Comparison of ENCODE assay signal across 1 cellular context in the genomic region with DNA sequence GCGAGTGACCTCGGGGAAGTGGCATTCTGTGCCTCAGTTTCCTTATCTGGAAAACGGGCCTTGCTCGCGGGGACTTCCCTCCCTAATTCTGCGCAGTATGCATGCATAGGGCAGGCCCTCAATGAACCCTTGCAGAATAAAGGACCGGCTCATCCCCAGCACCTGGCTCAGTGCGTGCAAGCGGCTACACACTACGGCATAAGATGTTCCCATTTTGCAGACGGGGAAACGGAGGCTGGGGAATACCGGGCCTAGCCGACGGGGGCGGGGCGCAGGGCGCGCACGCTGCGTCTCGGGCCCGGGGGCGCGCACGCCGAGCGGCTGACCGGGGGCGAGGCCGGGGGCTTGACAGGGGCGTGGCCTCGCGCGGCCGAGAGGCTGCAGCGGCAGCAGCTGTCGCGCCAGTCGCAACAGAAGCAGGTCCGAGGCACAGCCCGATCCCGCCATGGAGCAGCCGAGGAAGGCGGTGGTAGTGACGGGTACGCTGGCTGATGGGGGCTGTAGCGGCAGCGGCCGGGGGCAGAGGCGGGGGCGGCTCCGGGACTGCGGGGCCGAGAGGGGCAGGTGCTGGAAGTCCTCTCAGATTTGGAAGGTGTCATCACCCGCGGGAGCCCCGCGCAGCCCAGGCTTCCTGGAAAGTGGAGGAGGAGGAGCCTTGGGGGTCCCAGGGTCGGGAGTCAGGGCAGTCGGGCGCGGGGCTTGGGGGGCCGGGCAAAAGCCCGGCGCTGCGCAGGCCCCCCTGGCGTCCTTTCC.
A peak's percentile ranks its signal among the peaks of the same experiment; 100 is the strongest.
TF ChIP-seq lines count a peak whose summit lies in the region.

Gene PGPEP1, plus strand, starts transcription at position 362 of the 753 bp plus-strand sequence. Its CDS starts 84 bp downstream, at position 446.

TF ChIP-seq in K562, 482 proteins besides CTCF, POLR2A, EP300 and RAD21 (continued from another document and continues in another):
- TF ChIP-seq, protein P1, sequence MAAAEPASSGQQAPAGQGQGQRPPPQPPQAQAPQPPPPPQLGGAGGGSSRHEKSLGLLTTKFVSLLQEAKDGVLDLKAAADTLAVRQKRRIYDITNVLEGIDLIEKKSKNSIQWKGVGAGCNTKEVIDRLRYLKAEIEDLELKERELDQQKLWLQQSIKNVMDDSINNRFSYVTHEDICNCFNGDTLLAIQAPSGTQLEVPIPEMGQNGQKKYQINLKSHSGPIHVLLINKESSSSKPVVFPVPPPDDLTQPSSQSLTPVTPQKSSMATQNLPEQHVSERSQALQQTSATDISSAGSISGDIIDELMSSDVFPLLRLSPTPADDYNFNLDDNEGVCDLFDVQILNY (CRISPR knock-in tag; IDR thresholded peaks at IDR 0.05): no peak
- TF ChIP-seq TCF7L2 (IDR thresholded peaks at IDR 0.05; ENCODE audit: low read depth, low read length) (no peak), NCOA2 (IDR thresholded peaks at IDR 0.05; ENCODE audit: partially characterized antibody in 2 of 2) (no peak), ZNF146 (CRISPR knock-in tag; IDR thresholded peaks at IDR 0.05; ENCODE audit: unreplicated experiment) (no peak), HDAC1 (IDR thresholded peaks at IDR 0.05) (peak in 1 of 2 experiments; percentile 47; a peak in 3 of 4 replicates), BHLHE40 (IDR thresholded peaks at IDR 0.05; ENCODE audit: low read length) (peak; percentile 35; the same call in 1 of the 2 replicates), ZNF583 (CRISPR knock-in tag; IDR thresholded peaks at IDR 0.05) (no peak), ZNF589 (CRISPR knock-in tag; IDR thresholded peaks at IDR 0.05; ENCODE audit: low read depth) (peak; percentile 72), CBFA2T3 (IDR thresholded peaks at IDR 0.05) (no peak), ZNF134 (CRISPR knock-in tag; conservative IDR thresholded peaks at IDR 0.05) (no peak), CBX2 (IDR thresholded peaks at IDR 0.05; ENCODE audit: insufficient read depth, low read length, poor library complexity, severe bottlenecking) (no peak), PTBP1 (IDR thresholded peaks at IDR 0.05; ENCODE audit: low read depth, low read length) (peak; percentile 92), SRSF1 (IDR thresholded peaks at IDR 0.05; ENCODE audit: low read depth, low read length) (no peak), HES1 (IDR thresholded peaks at IDR 0.05; ENCODE audit: low read depth) (no peak), PREB (CRISPR knock-in tag; IDR thresholded peaks at IDR 0.05) (no peak; the same call in 1 of the 2 replicates), ZSCAN29 (IDR thresholded peaks at IDR 0.05) (peak; percentile 41; the same call in 1 of the 2 replicates), ZNF830 (CRISPR knock-in tag; IDR thresholded peaks at IDR 0.05) (no peak), PCBP2 (IDR thresholded peaks at IDR 0.05; ENCODE audit: low read depth, low read length, poor library complexity, severe bottlenecking) (no peak), LCOR (CRISPR knock-in tag; IDR thresholded peaks at IDR 0.05) (no peak), ZNF668 (CRISPR knock-in tag; IDR thresholded peaks at IDR 0.05) (no peak), REST (CRISPR knock-in tag; IDR thresholded peaks at IDR 0.05; ENCODE audit: low read depth) (no peak), SREBF1 (IDR thresholded peaks at IDR 0.05; ENCODE audit: borderline replicate concordance, low read depth, low read length) (no peak), ARID2 (IDR thresholded peaks at IDR 0.05) (no peak), ZNF280B (CRISPR knock-in tag; IDR thresholded peaks at IDR 0.05) (no peak), ZNF133 (CRISPR knock-in tag; IDR thresholded peaks at IDR 0.05) (no peak), SREBF2 (CRISPR knock-in tag; IDR thresholded peaks at IDR 0.05) (no peak), RUNX1 (IDR thresholded peaks at IDR 0.05; ENCODE audit: low read depth) (no peak), KDM2B (CRISPR knock-in tag; IDR thresholded peaks at IDR 0.05) (peak; percentile 34; the same call in 1 of the 2 replicates), MTA3 (IDR thresholded peaks at IDR 0.05; ENCODE audit: borderline replicate concordance) (peak; percentile 52; the same call in 1 of the 2 replicates), ZNF3 (CRISPR knock-in tag; IDR thresholded peaks at IDR 0.05) (no peak), ATF1 (CRISPR knock-in tag; IDR thresholded peaks at IDR 0.05) (no peak), ATF1 (tag; IDR thresholded peaks at IDR 0.05) (peak; percentile 41), EZH2 (IDR thresholded peaks at IDR 0.05; ENCODE audit: borderline replicate concordance, low read depth, low read length) (no peak), RBM15 (IDR thresholded peaks at IDR 0.05; ENCODE audit: insufficient read depth, low read length) (no peak), PCBP1 (IDR thresholded peaks at IDR 0.05; ENCODE audit: low read depth, low read length, poor library complexity, severe bottlenecking) (no peak), MBD1 (CRISPR knock-in tag; IDR thresholded peaks at IDR 0.05) (no peak), ZBTB12 (CRISPR knock-in tag; IDR thresholded peaks at IDR 0.05) (no peak), NFIC (IDR thresholded peaks at IDR 0.05) (no peak), SP2 (IDR thresholded peaks at IDR 0.05; ENCODE audit: extremely low read depth, low read depth, low read length, poor library complexity, severe bottlenecking) (no peak)
- TF ChIP-seq, protein P2, sequence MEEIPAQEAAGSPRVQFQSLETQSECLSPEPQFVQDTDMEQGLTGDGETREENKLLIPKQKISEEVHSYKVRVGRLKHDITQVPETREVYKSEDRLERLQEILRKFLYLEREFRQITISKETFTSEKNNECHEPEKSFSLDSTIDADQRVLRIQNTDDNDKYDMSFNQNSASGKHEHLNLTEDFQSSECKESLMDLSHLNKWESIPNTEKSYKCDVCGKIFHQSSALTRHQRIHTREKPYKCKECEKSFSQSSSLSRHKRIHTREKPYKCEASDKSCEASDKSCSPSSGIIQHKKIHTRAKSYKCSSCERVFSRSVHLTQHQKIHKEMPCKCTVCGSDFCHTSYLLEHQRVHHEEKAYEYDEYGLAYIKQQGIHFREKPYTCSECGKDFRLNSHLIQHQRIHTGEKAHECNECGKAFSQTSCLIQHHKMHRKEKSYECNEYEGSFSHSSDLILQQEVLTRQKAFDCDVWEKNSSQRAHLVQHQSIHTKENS (CRISPR knock-in tag; IDR thresholded peaks at IDR 0.05): no peak
- TF ChIP-seq, protein P3, sequence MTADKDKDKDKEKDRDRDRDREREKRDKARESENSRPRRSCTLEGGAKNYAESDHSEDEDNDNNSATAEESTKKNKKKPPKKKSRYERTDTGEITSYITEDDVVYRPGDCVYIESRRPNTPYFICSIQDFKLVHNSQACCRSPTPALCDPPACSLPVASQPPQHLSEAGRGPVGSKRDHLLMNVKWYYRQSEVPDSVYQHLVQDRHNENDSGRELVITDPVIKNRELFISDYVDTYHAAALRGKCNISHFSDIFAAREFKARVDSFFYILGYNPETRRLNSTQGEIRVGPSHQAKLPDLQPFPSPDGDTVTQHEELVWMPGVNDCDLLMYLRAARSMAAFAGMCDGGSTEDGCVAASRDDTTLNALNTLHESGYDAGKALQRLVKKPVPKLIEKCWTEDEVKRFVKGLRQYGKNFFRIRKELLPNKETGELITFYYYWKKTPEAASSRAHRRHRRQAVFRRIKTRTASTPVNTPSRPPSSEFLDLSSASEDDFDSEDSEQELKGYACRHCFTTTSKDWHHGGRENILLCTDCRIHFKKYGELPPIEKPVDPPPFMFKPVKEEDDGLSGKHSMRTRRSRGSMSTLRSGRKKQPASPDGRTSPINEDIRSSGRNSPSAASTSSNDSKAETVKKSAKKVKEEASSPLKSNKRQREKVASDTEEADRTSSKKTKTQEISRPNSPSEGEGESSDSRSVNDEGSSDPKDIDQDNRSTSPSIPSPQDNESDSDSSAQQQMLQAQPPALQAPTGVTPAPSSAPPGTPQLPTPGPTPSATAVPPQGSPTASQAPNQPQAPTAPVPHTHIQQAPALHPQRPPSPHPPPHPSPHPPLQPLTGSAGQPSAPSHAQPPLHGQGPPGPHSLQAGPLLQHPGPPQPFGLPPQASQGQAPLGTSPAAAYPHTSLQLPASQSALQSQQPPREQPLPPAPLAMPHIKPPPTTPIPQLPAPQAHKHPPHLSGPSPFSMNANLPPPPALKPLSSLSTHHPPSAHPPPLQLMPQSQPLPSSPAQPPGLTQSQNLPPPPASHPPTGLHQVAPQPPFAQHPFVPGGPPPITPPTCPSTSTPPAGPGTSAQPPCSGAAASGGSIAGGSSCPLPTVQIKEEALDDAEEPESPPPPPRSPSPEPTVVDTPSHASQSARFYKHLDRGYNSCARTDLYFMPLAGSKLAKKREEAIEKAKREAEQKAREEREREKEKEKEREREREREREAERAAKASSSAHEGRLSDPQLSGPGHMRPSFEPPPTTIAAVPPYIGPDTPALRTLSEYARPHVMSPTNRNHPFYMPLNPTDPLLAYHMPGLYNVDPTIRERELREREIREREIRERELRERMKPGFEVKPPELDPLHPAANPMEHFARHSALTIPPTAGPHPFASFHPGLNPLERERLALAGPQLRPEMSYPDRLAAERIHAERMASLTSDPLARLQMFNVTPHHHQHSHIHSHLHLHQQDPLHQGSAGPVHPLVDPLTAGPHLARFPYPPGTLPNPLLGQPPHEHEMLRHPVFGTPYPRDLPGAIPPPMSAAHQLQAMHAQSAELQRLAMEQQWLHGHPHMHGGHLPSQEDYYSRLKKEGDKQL (CRISPR knock-in tag; IDR thresholded peaks at IDR 0.05; ENCODE audit: borderline replicate concordance): peak; percentile 78; the same call in 1 of the 2 replicates
